In the genomic region with DNA sequence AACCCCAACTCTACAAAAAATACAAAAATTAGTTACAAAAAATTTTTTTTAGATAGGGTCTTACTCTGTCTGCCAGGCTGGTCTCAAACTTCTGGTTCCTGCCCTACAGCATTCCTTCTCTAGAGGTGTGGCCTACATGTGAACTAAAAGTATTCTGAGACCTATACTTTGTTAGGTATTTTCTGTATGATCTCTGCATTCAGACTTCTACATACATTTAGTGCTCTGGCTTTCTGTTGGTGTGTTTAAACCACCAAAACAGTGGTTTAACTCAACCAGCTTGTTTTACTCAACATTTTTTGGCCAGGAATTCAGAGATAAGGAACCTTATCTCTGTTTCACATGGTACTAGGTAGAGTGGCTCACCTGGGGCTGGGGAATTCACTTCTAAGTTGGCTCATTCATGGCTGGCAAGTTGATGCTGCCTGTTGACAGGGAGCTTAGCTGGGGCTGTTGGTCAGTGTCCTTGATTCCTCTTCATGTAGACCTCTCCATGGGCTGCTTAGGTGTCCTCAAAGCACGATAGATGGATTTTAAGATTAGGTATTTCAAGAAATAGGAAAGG, we compare ENCODE assay signal across 24 cellular contexts. TPM values are rescaled to one million over a fixed set of nuclear protein-coding genes. Genes with fewer than 3 reads are reported as not detected.
DNase-seq lines count a peak whose midpoint lies in the region; ATAC-seq and TF ChIP-seq lines count a peak whose summit lies in the region.
"Had no signal": no experiment of that assay in that cellular context is flagged by ENCODE, and none has a peak within 500 bp of the region (broad histone marks: within the 10 kb centered on the region; RNA-seq: fewer than 3 reads in every experiment).

No MANE protein-coding gene starts in this region.

- ATAC-seq in left lobe of liver (peak; percentile 67), psoas muscle (no peak), T-helper 17 cell (no peak)

- H3K79me2 ChIP-seq in PC-9 (ENCODE audit: low read depth) = peaks cover 10% of the 10 kb centered on the region; the same call in 1 of the 2 replicates

- DNase-seq in PC-9 (peak; percentile 16 to 63), left lobe of liver (ENCODE audit: low spot score) (no peak), psoas muscle (no peak), suprapubic skin (ENCODE audit: low spot score in 2 of 2) (no peak), T-helper 17 cell (no peak), mesenteric fat pad (ENCODE audit: low spot score) (no peak), NCI-H2029 (lab: John Stamatoyannopoulos, UW) (no peak)
- DNase-seq: AML-193; C1 segment of cervical spinal cord; CD8-positive, alpha-beta memory T cell; DMS53; GF-D8; GOT3; HCEC 1CT; IMR-90; NCI-H1105; NCI-H146; NCI-H2029 treated with DMSO at 0.1 percent for 48 hours; NCI-H2171; NCI-H524 treated with DMSO at 0.1 percent for 48 hours; Right ventricle myocardium superior had no signal

- H3K4me2 ChIP-seq in PC-9 = peak overlapping the region; percentile 40
- H3K4me2 ChIP-seq: KMS-11 had no signal

- H3K36me3 ChIP-seq in PC-9 (ENCODE audit: low read depth) (peaks cover 10% of the 10 kb centered on the region), psoas muscle (ENCODE audit: insufficient read depth in 1 of 2, low read depth in 1 of 2) (peaks cover 2 to 58% of the 10 kb centered on the region in 2 donors), suprapubic skin (peaks cover 38% of the 10 kb centered on the region)

- H3K27ac ChIP-seq in C4-2B = peak overlapping the region; percentile 69
- peak overlapping the region; percentile 51; the same call in 1 of the 2 replicates for H3K27ac ChIP-seq in PC-9
- H3K27ac ChIP-seq in psoas muscle = peak overlapping the region; percentile 26
- H3K27ac ChIP-seq in suprapubic skin = no peak overlapping the region
- H3K27ac ChIP-seq: KMS-11 had no signal

- H3K4me3 ChIP-seq in PC-9 = no peak overlapping the region
- no peak overlapping the region for H3K4me3 ChIP-seq in psoas muscle
- H3K4me3 ChIP-seq in suprapubic skin = no peak overlapping the region

- H3K36me3 Mint-ChIP-seq in T-helper 17 cell (ENCODE audit: low read depth) = peaks cover 8% of the 10 kb centered on the region

- CTCF ChIA-PET in PC-9 (lab: Charles Lee) = interaction anchor here (1.2 kb wide), 1 partner anchor 59 kb away, joined by 3 read pairs; no protein-coding TSS in a partner anchor

- no peaks in the 10 kb centered on the region for H3K9me2 ChIP-seq in PC-9 (ENCODE audit: insufficient read depth)

- no peak for TF ChIP-seq EP300 in suprapubic skin (IDR thresholded peaks at IDR 0.05)

- intact Hi-C loops in PC-9 (cut with micrococcal nuclease; ENCODE audit: unreplicated experiment) (no loop called here), psoas muscle (cut with DNase I) (no loop called here)

- peaks cover 18% of the 10 kb centered on the region for H3K4me1 Mint-ChIP-seq in T-helper 17 cell

- H3K4me1 ChIP-seq in PC-9 (replicated peaks; ENCODE audit: insufficient read depth) (peaks cover 8% of the 10 kb centered on the region), psoas muscle (peaks cover 31% of the 10 kb centered on the region), suprapubic skin (no peaks in the 10 kb centered on the region)

- no peaks in the 10 kb centered on the region for H3K9me3 ChIP-seq in PC-9 (ENCODE audit: insufficient read depth, low read depth)
- H3K9me3 ChIP-seq in psoas muscle = no peaks in the 10 kb centered on the region
- no peaks in the 10 kb centered on the region for H3K9me3 ChIP-seq in suprapubic skin
- no peaks in the 10 kb centered on the region for H3K9me3 ChIP-seq in T-helper 17 cell (ENCODE audit: control insufficient read depth, low read length, poor library complexity, severe bottlenecking)

- H4K20me1 ChIP-seq in PC-9 (ENCODE audit: insufficient read depth) = no peaks in the 10 kb centered on the region

- POLR2A ChIA-PET in PC-9 (lab: Charles Lee; ENCODE audit: unreplicated experiment) = interaction anchor here (0.6 kb wide), 2 partner anchors 38 to 50 kb away, joined by 5 to 8 read pairs; no protein-coding TSS in a partner anchor

- TF ChIP-seq POLR2A in suprapubic skin (IDR thresholded peaks at IDR 0.05) = no peak

- no peaks in the 10 kb centered on the region for H3K27me3 Mint-ChIP-seq in T-helper 17 cell
- H3K27me3 Mint-ChIP-seq: CD8-positive, alpha-beta memory T cell had no signal

- TF ChIP-seq CTCF in C4-2B (conservative IDR thresholded peaks at IDR 0.05) (no peak), PC-9 (conservative IDR thresholded peaks at IDR 0.05) (no peak), psoas muscle (IDR thresholded peaks at IDR 0.05) (no peak), suprapubic skin (IDR thresholded peaks at IDR 0.05) (no peak)

- H3K27ac Mint-ChIP-seq in T-helper 17 cell = no peak overlapping the region

- BruUV-seq in PC-9 (replicated peaks; lab: Mats Ljungman, UMichigan) = no TSS peak

- no peaks in the 10 kb centered on the region for H3K27me3 ChIP-seq in PC-9 (ENCODE audit: insufficient read depth, low read depth)
- H3K27me3 ChIP-seq in psoas muscle (ENCODE audit: insufficient read depth in 3 of 3, low read length in 2 of 3) = no peaks in the 10 kb centered on the region
- no peaks in the 10 kb centered on the region for H3K27me3 ChIP-seq in suprapubic skin

- H3F3A ChIP-seq in PC-9 (ENCODE audit: insufficient read depth, low read depth) = peaks cover 4% of the 10 kb centered on the region; the same call in 1 of the 2 replicates

- WGBS in psoas muscle, 3 donors = 94 to 100% (median 100%) methylated on average over 1 of the region's 1 CpG
- WGBS in suprapubic skin = 100% methylated on average over 1 of the region's 1 CpG

- H2AFZ ChIP-seq in PC-9 = no peak overlapping the region

- no peak overlapping the region for H3K4me3 Mint-ChIP-seq in T-helper 17 cell
- H3K4me3 Mint-ChIP-seq: CD8-positive, alpha-beta memory T cell had no signal

RNA-seq across cellular contexts. Expression of a gene that starts 41.4 kb away (rescaled TPM):
- total RNA-seq in PC-9 (2021) (0.23 and 0.28 TPM in 2 replicates), left lobe of liver (0.73 TPM), psoas muscle (under 1 TPM; 0.22 to 0.95 (median 0.47) TPM), suprapubic skin (under 1 TPM; 0.04 to 0.59 (median 0.15) TPM), T-helper 17 cell (under 1 TPM; 0.12 to 0.29 TPM), mesenteric fat pad (0.16 TPM)
- polyA plus RNA-seq in psoas muscle = under 1 TPM; 0.08 to 0.20 (median 0.10) TPM
- polyA plus RNA-seq: AG04450; CD8-positive, alpha-beta memory T cell had no signal

RNA-seq across cellular contexts. Expression of a gene that starts 42.8 kb away (rescaled TPM):
- 156 and 206 TPM in 2 replicates for total RNA-seq in PC-9 (2021)
- total RNA-seq in left lobe of liver = 59.6 TPM
- total RNA-seq in psoas muscle = 100 to 1,000 TPM in 3 of 4 donors, 10 to 100 TPM in 1; 67.6 to 159 (median 139) TPM
- 10 to 100 TPM; 35.1 to 73.2 (median 42.1) TPM for polyA plus RNA-seq in psoas muscle
- total RNA-seq in suprapubic skin = 100 to 1,000 TPM in 1 of 4 donors, 10 to 100 TPM in 3; 42.1 to 102 (median 76.6) TPM
- total RNA-seq in T-helper 17 cell = 10 to 100 TPM; 18.0 to 18.9 TPM
- 63.7 TPM for total RNA-seq in mesenteric fat pad

Comparison
In these comparisons a context has a peak if more than half of its experiments do, and no peak if none do; other contexts are left out.
1. DNase-seq: peak in PC-9 (2 of 2); none in left lobe of liver (single experiment), psoas muscle (0 of 2), suprapubic skin (0 of 2), T-helper 17 cell (0 of 3), mesenteric fat pad (single experiment) and NCI-H2029 (single experiment).